ENCODE assay signal across 8 cellular contexts in the genomic region with DNA sequence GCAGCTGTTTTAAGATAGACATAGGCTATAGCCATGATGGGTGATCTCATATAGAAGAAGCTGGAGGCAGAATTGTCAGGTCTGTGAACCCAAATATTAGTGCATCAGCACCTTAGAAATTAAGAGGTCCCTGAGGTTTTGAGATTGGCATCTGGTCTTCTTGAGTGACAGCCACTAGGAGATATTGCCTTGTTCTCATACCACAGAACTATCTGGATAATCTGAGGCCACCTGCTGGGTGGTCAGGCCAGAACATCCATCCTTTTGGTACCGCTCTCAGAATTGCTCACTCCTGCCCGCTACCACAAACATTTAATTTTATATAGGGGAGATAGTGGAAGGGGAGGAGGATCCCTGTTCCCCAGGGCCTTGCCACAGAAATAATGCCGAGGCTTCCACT.
DNase-seq lines count a peak whose midpoint lies in the region; ATAC-seq and TF ChIP-seq lines count a peak whose summit lies in the region.

No MANE protein-coding gene starts in this region.

- H3K27ac ChIP-seq in 22Rv1 (no peak overlapping the region), OCI-LY7 (ENCODE audit: low read depth, low read length, poor library complexity, severe bottlenecking) (no peak overlapping the region), transverse colon (no peak overlapping the region)

- WGBS in transverse colon (ENCODE audit: low coverage in 1 of 2), 2 donors: 87% methylated on average over 3 of the region's 3 CpGs; no CpG with 5 or more reads in 1 of the 2 donors

- H3K4me3 ChIP-seq in OCI-LY7 (ENCODE audit: low read depth, low read length, poor library complexity, severe bottlenecking): no peak overlapping the region
- H3K4me3 ChIP-seq in foreskin fibroblast (ENCODE audit: low read depth in 1 of 2, low read length in 2 of 2): no peak overlapping the region
- H3K4me3 ChIP-seq in transverse colon: no peak overlapping the region

- TF ChIP-seq POLR2A in transverse colon (IDR thresholded peaks at IDR 0.05): no peak

- H3K36me3 ChIP-seq in OCI-LY7 (ENCODE audit: insufficient read depth, low read length) (no peaks in the 10 kb centered on the region), transverse colon (no peaks in the 10 kb centered on the region)

- H4K20me1 ChIP-seq in OCI-LY7 (ENCODE audit: insufficient read depth, low read length): no peaks in the 10 kb centered on the region

- in situ Hi-C loops in transverse colon (cut with MboI; ENCODE audit: low pct_ligation_motif_present in 1 of 4, low pct_unique_long_range_greater_than_20kb in 1 of 4, low sequenced_read_pairs in 3 of 4): loop anchor here in 1 of 4 donors (10.0 to 25.0 kb wide), 2 partner anchors 137 to 409 kb away; no protein-coding TSS in a partner anchor

- BruUV-seq in OCI-LY7 (replicated peaks; lab: Mats Ljungman, UMichigan): no TSS peak

- DNase-seq in OCI-LY7 (ENCODE audit: low spot score): peak; percentile 54
- peak; percentile 24 to 62 for DNase-seq in foreskin fibroblast
- peak; percentile 15 for DNase-seq in transverse colon
- no peak for DNase-seq in NCI-H446 (lab: John Stamatoyannopoulos, UW)
- no peak for DNase-seq in NCI-H146 (lab: John Stamatoyannopoulos, UW)

- no peaks in the 10 kb centered on the region for H3K9me2 ChIP-seq in OCI-LY7 (ENCODE audit: insufficient read depth, low read length)

- intact Hi-C loops in OCI-LY7 (cut with micrococcal nuclease; ENCODE audit: unreplicated experiment): loop anchor here (1.0 to 10.0 kb wide), 3 partner anchors 229 to 649 kb away; partner anchors contain the start of genes NFKBIZ and PCNP
- intact Hi-C loops in transverse colon (cut with DNase I; ENCODE audit: low total_unique reads): loop anchor here (2.0 to 10.0 kb wide), 2 partner anchors 219 to 411 kb away; no protein-coding TSS in a partner anchor

- POLR2A ChIA-PET in OCI-LY7 (lab: Charles Lee): interaction anchor here (0.6 to 2.4 kb wide), 8 partner anchors 312 to 1998 kb away, joined by 3 to 8 read pairs (median 6); partner anchors contain the start of gene NFKBIZ

- H3K79me2 ChIP-seq in OCI-LY7 (ENCODE audit: insufficient read depth, low read depth, low read length): no peaks in the 10 kb centered on the region

- H3K9me3 ChIP-seq in OCI-LY7 (ENCODE audit: low read length): no peaks in the 10 kb centered on the region
- no peaks in the 10 kb centered on the region for H3K9me3 ChIP-seq in transverse colon

- no peak overlapping the region for H3K4me2 ChIP-seq in OCI-LY7 (ENCODE audit: low read length)

- peak; percentile 48 for TF ChIP-seq CTCF in 22Rv1 (IDR thresholded peaks at IDR 0.05)
- TF ChIP-seq CTCF in OCI-LY7 (conservative IDR thresholded peaks at IDR 0.05; ENCODE audit: low read length): peak; percentile 72
- peak; percentile 26 for TF ChIP-seq CTCF in foreskin fibroblast (IDR thresholded peaks at IDR 0.05; ENCODE audit: low read depth, low read length)
- TF ChIP-seq CTCF in transverse colon (IDR thresholded peaks at IDR 0.05): peak; percentile 25 to 61 (median 33)

- no peaks in the 10 kb centered on the region for H3K27me3 ChIP-seq in transverse colon

- CTCF ChIA-PET in OCI-LY7 (lab: Charles Lee; ENCODE audit: unreplicated experiment): interaction anchor here (1.0 to 2.0 kb wide), 5 partner anchors 90 to 416 kb away, joined by 3 to 9 read pairs (median 4); no protein-coding TSS in a partner anchor

- peaks cover 1% of the 10 kb centered on the region for H3K4me1 ChIP-seq in OCI-LY7 (ENCODE audit: insufficient read depth, low read length, poor library complexity, severe bottlenecking)
- peaks cover 0 to 11% (median 0%) of the 10 kb centered on the region in 4 donors for H3K4me1 ChIP-seq in transverse colon

- no peak for TF ChIP-seq EP300 in transverse colon (IDR thresholded peaks at IDR 0.05; ENCODE audit: low read depth)

- no peak overlapping the region for H2AFZ ChIP-seq in OCI-LY7 (ENCODE audit: low read length)

- ATAC-seq in GM18511 (IDR thresholded peaks at IDR 0.05; ENCODE audit: unreplicated experiment): peak; percentile 73
- no peak for ATAC-seq in GM21381 (IDR thresholded peaks at IDR 0.05; ENCODE audit: unreplicated experiment)

Comparison
In these comparisons a context has a peak if more than half of its experiments do, and no peak if none do; other contexts are left out.
1. DNase-seq: peak in OCI-LY7 (single experiment), foreskin fibroblast (2 of 2) and transverse colon (single experiment); none in NCI-H446 (0 of 2) and NCI-H146 (single experiment).
2. Peak in every context shown above with its lines, with median percentiles within 50 percentile points of each other: CTCF ChIP-seq.